Comparison of ENCODE assay signal across 8 cellular contexts in the genomic region with DNA sequence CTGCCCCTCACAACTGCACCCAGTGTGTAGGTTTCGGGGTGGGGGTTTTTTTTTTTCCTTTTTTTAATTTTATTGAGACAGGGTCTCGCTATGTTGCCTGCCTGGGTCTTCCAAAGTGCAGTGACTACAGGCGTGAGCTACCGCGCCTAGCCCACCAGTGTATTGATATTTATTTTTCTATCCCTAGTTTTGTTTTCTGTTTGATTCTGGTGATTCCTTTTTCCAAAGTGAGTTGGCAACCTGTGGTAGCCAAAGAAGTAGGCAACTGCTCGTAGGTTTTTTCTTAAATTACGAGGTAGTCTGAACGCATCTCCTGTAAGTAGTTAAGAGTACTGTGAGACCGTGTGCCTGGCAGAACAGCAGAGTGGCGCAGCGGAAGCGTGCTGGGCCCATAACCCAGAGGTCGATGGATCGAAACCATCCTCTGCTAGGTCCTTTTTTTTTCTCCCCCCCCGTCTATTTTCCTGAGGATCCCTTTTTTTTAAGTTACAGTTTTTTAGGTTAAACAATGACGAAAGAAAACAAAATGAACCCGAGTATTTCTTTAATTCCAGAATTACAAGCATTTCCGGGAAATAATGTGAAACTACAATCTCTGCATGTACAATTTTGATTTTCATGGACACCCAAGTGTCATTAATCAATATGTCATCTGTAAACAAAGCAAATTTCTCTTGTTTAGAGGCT.
DNase-seq lines count a peak whose midpoint lies in the region; ATAC-seq and TF ChIP-seq lines count a peak whose summit lies in the region.

No MANE protein-coding gene starts in this region.

- intact Hi-C loops in tibial artery (cut with DNase I; ENCODE audit: low total_unique reads) = no loop called here

- no peaks in the 10 kb centered on the region for H3K36me3 ChIP-seq in KOPT-K1 (ENCODE audit: insufficient read depth, low read length)
- no peaks in the 10 kb centered on the region for H3K36me3 ChIP-seq in neuron (ENCODE audit: insufficient read depth, low read length)
- H3K36me3 ChIP-seq in tibial artery = no peaks in the 10 kb centered on the region

- H3K27ac ChIP-seq in KOPT-K1 (ENCODE audit: low read depth, low read length, poor library complexity, severe bottlenecking) (peak overlapping the region; percentile 99), tibial artery (peak overlapping the region; percentile 88 to 95)

- H3K27me3 ChIP-seq in neuron (ENCODE audit: insufficient read depth, low read length) = no peaks in the 10 kb centered on the region
- H3K27me3 ChIP-seq in tibial artery = no peaks in the 10 kb centered on the region

- H3K4me1 ChIP-seq in neuron (ENCODE audit: insufficient read depth, low read length) = no peaks in the 10 kb centered on the region
- H3K4me1 ChIP-seq in tibial artery = peaks cover 0 to 19% (median 9%) of the 10 kb centered on the region in 4 donors

- H2AFZ ChIP-seq in neuron (ENCODE audit: low read depth, low read length) = peak overlapping the region; percentile 15

- peak; percentile 37 for DNase-seq in D341Med (ENCODE audit: low spot score)
- DNase-seq in RPMI8226 = peak; percentile 78
- DNase-seq in activated T-helper 9 cell treated with anti-CD3 and anti-CD28 coated beads, Interleukin-2, amount 50 U/mL, for 16 hours (ENCODE audit: low read depth) = peak; percentile 66
- peak; percentile 85 for DNase-seq in fibroblast of the aortic adventitia (ENCODE audit: low read depth)
- DNase-seq in tibial artery = peak; percentile 58 to 83

- H3K9me3 ChIP-seq in KOPT-K1 (ENCODE audit: insufficient read depth, low read length, poor library complexity, severe bottlenecking) (peaks cover 22% of the 10 kb centered on the region), neuron (ENCODE audit: low read length) (no peaks in the 10 kb centered on the region), tibial artery (no peaks in the 10 kb centered on the region)

- peak overlapping the region; percentile 95 for H3K4me3 ChIP-seq in fibroblast of the aortic adventitia (ENCODE audit: low read depth, low read length)
- peak overlapping the region; percentile 64 for H3K4me3 ChIP-seq in neuron (ENCODE audit: low read length)
- peak overlapping the region; percentile 72 to 76 for H3K4me3 ChIP-seq in tibial artery

- no peak for ATAC-seq in GM19452 (IDR thresholded peaks at IDR 0.05; ENCODE audit: unreplicated experiment)

- TF ChIP-seq CTCF in fibroblast of the aortic adventitia (IDR thresholded peaks at IDR 0.05; ENCODE audit: insufficient read depth, low read length) (no peak), tibial artery (IDR thresholded peaks at IDR 0.05) (no peak)
